In genomic region chr10:132961864-132962622, GRCh38 we compare ENCODE assay signal across 8 cellular contexts. TPM values are rescaled to one million over a fixed set of nuclear protein-coding genes. Genes with fewer than 3 reads are reported as not detected.
DNase-seq lines count a peak whose midpoint lies in the region; ATAC-seq and TF ChIP-seq lines count a peak whose summit lies in the region.

No MANE protein-coding gene starts in this region.

- H3K27ac Mint-ChIP-seq in CD4-positive, alpha-beta T cell = no peak overlapping the region

- H3K9ac ChIP-seq in mucosa of rectum (ENCODE audit: low read depth in 1 of 2, low read length in 2 of 2) = peak overlapping the region; percentile 41 to 58

- intact Hi-C loops in CD4-positive, alpha-beta T cell (cut with DNase I, micrococcal nuclease) = no loop called here

- H3K4me3 Mint-ChIP-seq in CD4-positive, alpha-beta T cell = peak overlapping the region; percentile 97

- CTCF ChIA-PET in CD4-positive, alpha-beta T cell (lab: Charles Lee) = no interaction called here

- H3K4me1 Mint-ChIP-seq in CD4-positive, alpha-beta T cell (ENCODE audit: low read depth) = peaks cover 6% of the 10 kb centered on the region

- H3K4me1 ChIP-seq in mucosa of rectum (ENCODE audit: control insufficient read depth in 2 of 2, insufficient read depth in 2 of 2, low read length in 2 of 2) = peaks cover 4 to 12% of the 10 kb centered on the region in 2 donors

- no peak overlapping the region for H3K27ac ChIP-seq in CD4-positive, alpha-beta T cell (ENCODE audit: low read depth, low read length)
- H3K27ac ChIP-seq in mucosa of rectum (ENCODE audit: low read depth in 2 of 2, low read length in 2 of 2) = no peak overlapping the region

- peak; percentile 71 for ATAC-seq in CD4-positive, alpha-beta T cell (ENCODE audit: poor library complexity)
- peak; percentile 67 for ATAC-seq in GM21367 (IDR thresholded peaks at IDR 0.05; ENCODE audit: unreplicated experiment)

- no peaks in the 10 kb centered on the region for H3K9me3 Mint-ChIP-seq in CD4-positive, alpha-beta T cell

- POLR2A ChIA-PET in CD4-positive, alpha-beta T cell (lab: Charles Lee) = no interaction called here

- no peak for TF ChIP-seq POLR2A in erythroblast (IDR thresholded peaks at IDR 0.05; ENCODE audit: low read length)

- peaks cover 13% of the 10 kb centered on the region for H3K27me3 Mint-ChIP-seq in CD4-positive, alpha-beta T cell

- peak; percentile 30 to 60 (median 42) for DNase-seq in CD4-positive, alpha-beta T cell
- DNase-seq in LoVo (ENCODE audit: low spot score) (peak; percentile 67), erythroblast (lab: John Stamatoyannopoulos, UW) (peak; percentile 27 to 36), RKO (ENCODE audit: low spot score) (no peak)
- peak; percentile 52 for DNase-seq in activated CD8-positive, alpha-beta memory T cell treated with anti-CD3 and anti-CD28 coated beads, Interleukin-2, amount 50 U/mL, for 4 hours
- peak; percentile 51 to 64 for DNase-seq in stimulated activated CD8-positive, alpha-beta memory T cell treated with anti-CD3 and anti-CD28 coated beads, Interleukin-2, amount 100 ng/mL, for 48 hours (ENCODE audit: low read depth in 2 of 2)

- no peaks in the 10 kb centered on the region for H3K9me3 ChIP-seq in CD4-positive, alpha-beta T cell (ENCODE audit: control insufficient read depth, low read length)
- H3K9me3 ChIP-seq in mucosa of rectum (ENCODE audit: control insufficient read depth in 2 of 2, low read length in 2 of 2) = no peaks in the 10 kb centered on the region

- H3K36me3 ChIP-seq in mucosa of rectum (ENCODE audit: control insufficient read depth in 2 of 2, insufficient read depth in 2 of 2, low read length in 2 of 2) = no peaks in the 10 kb centered on the region

- TF ChIP-seq CTCF in CD4-positive, alpha-beta T cell (IDR thresholded peaks at IDR 0.05) = no peak

- H3K27me3 ChIP-seq in CD4-positive, alpha-beta T cell (ENCODE audit: control insufficient read depth, insufficient read depth, low read length) = peaks cover under 1% of the 10 kb centered on the region
- peaks cover 0 to 6% of the 10 kb centered on the region in 2 donors for H3K27me3 ChIP-seq in mucosa of rectum (ENCODE audit: control insufficient read depth in 2 of 2, insufficient read depth in 2 of 2, low read length in 2 of 2)

- H3K36me3 Mint-ChIP-seq in CD4-positive, alpha-beta T cell (ENCODE audit: low read depth) = no peaks in the 10 kb centered on the region

- H3K4me3 ChIP-seq in mucosa of rectum (ENCODE audit: low read length in 2 of 2) = peak overlapping the region; percentile 63 to 80

RNA-seq across cellular contexts. Expression of gene CFAP46, which starts 19.7 kb away (rescaled TPM):
- total RNA-seq in CD4-positive, alpha-beta T cell = not detected
